1 cellular context compared by ENCODE assay signal in genomic region chr16:71708696-71709095, GRCh38.
TF ChIP-seq lines count a peak whose summit lies in the region.

No MANE protein-coding gene starts in this region.

TF ChIP-seq in H1, 55 proteins besides CTCF, POLR2A, EP300 and RAD21:
- TF ChIP-seq GTF2F1 (IDR thresholded peaks at IDR 0.05; ENCODE audit: borderline replicate concordance, low read depth, low read length), result no peak
- TF ChIP-seq CTBP2 (IDR thresholded peaks at IDR 0.05; ENCODE audit: borderline replicate concordance, insufficient read depth, insufficient read length, low read length), result no peak
- TF ChIP-seq BACH1 (IDR thresholded peaks at IDR 0.05; ENCODE audit: low read length), result no peak
- no peak for TF ChIP-seq ASH2L (IDR thresholded peaks at IDR 0.05; ENCODE audit: low read length)
- no peak for TF ChIP-seq ATF3 (IDR thresholded peaks at IDR 0.05; ENCODE audit: insufficient read depth, low read depth, low read length)
- TF ChIP-seq TEAD4 (IDR thresholded peaks at IDR 0.05; ENCODE audit: low read depth, low read length), result no peak
- no peak for TF ChIP-seq RFX5 (IDR thresholded peaks at IDR 0.05; ENCODE audit: borderline replicate concordance, low read depth, low read length)
- no peak for TF ChIP-seq MAX (IDR thresholded peaks at IDR 0.05)
- TF ChIP-seq JUND (IDR thresholded peaks at IDR 0.05; ENCODE audit: low read length), result no peak
- TF ChIP-seq SP2 (IDR thresholded peaks at IDR 0.05; ENCODE audit: low read length), result no peak
- TF ChIP-seq SUZ12 (IDR thresholded peaks at IDR 0.05; ENCODE audit: low read length), result no peak
- no peak for TF ChIP-seq ATF2 (IDR thresholded peaks at IDR 0.05; ENCODE audit: low read length)
- no peak for TF ChIP-seq TAF7 (optimal IDR thresholded peaks at IDR 0.05; ENCODE audit: borderline replicate concordance, low read depth, low read length)
- no peak for TF ChIP-seq RNF2 (IDR thresholded peaks at IDR 0.05; ENCODE audit: borderline replicate concordance, low read depth, low read length, missing control alignments, poor library complexity, severe bottlenecking)
- TF ChIP-seq CHD7 (IDR thresholded peaks at IDR 0.05; ENCODE audit: insufficient replicate concordance, low read length), result no peak
- no peak for TF ChIP-seq TBP (IDR thresholded peaks at IDR 0.05; ENCODE audit: low read depth, low read length)
- no peak for TF ChIP-seq SIRT6 (IDR thresholded peaks at IDR 0.05; ENCODE audit: low read length)
- TF ChIP-seq BRCA1 (IDR thresholded peaks at IDR 0.05; ENCODE audit: low read depth, low read length), result no peak
- TF ChIP-seq USF2 (IDR thresholded peaks at IDR 0.05; ENCODE audit: low read length), result no peak
